ENCODE assay signal across 22 cellular contexts in the genomic region with DNA sequence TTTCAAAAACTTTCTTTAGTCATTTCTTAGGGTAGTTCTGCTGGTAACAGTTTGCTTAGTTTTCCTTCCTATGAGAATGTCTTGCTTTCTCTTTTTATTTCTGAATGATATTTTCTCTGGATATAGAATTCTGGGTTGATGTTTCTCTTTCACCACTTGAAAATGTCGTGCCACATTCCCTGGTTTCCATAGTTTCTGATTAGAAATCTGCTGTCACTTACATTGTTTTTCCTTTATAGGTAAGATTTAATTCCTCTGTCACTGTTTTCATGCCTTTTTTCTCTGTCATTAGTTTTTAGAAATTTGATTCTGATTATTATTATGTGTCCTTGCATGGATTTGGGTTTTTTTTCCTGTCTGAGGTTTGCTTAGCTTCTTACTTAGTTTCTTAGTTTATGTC.
"Had no signal": no experiment of that assay in that cellular context is flagged by ENCODE, and none has a peak within 500 bp of the region (broad histone marks: within the 10 kb centered on the region; RNA-seq: fewer than 3 reads in every experiment).

No MANE protein-coding gene starts in this region.

- H3K9ac ChIP-seq: KMS-11 had no signal

- H3K36me3 ChIP-seq: MG63, SJCRH30 had no signal

- ATAC-seq: K562, Panc1, PC-3, Right ventricle myocardium inferior, SK-N-SH treated with all-trans-retinoic acid at 6 μM for 48 hours had no signal

- DNase-seq: MG63, NCI-H1092 treated with DMSO at 0.1 percent for 48 hours, NCI-H1436, NCI-H187, NCI-H2029, NCI-H2081 treated with DMSO at 0.1 percent for 48 hours, NCI-H2171, NCI-H226, NCI-H446, NCI-H510A, NCI-H524 treated with DMSO at 0.1 percent for 48 hours, NCI-H69, NCI-H774, PC-3, SHP77 treated with DMSO at 0.1 percent for 48 hours, SJCRH30 had no signal

- H3K4me3 Mint-ChIP-seq: IgD-negative memory B cell had no signal

- H3K27ac Mint-ChIP-seq: IgD-negative memory B cell had no signal

- H3K4me3 ChIP-seq: K562, MG63, SJCRH30 had no signal

- FAIRE-seq: K562 had no signal

- H3K27me3 ChIP-seq: MG63, SJCRH30 had no signal

- H3K4me1 Mint-ChIP-seq: IgD-negative memory B cell had no signal

- H3K4me1 ChIP-seq: SJCRH30 had no signal

- H3K4me2 ChIP-seq: KMS-11 had no signal

- H3K27ac ChIP-seq: KMS-11, SJCRH30 had no signal

- H3K9me3 ChIP-seq: SJCRH30 had no signal
